17 cellular contexts compared by ENCODE assay signal in genomic region chr10:78685466-78686163, GRCh38.
DNase-seq lines count a peak whose midpoint lies in the region; ATAC-seq, FAIRE-seq and TF ChIP-seq lines count a peak whose summit lies in the region.
"Had no signal": no experiment of that assay in that cellular context is flagged by ENCODE, and none has a peak within 500 bp of the region (broad histone marks: within the 10 kb centered on the region; RNA-seq: fewer than 3 reads in every experiment).

No MANE protein-coding gene starts in this region.

- H3K4me3 ChIP-seq in cardiac fibroblast (replicated peaks in 1 of 2; ENCODE audit: low read depth in 2 of 2, low read length in 2 of 2), result no peak overlapping the region
- H3K4me3 ChIP-seq: dorsolateral prefrontal cortex, upper lobe of right lung had no signal

- TF ChIP-seq CTCF in cardiac fibroblast (IDR thresholded peaks at IDR 0.05; ENCODE audit: low read depth, low read length), result no peak

- FAIRE-seq in HTR-8/SVneo (lab: Jason Lieb, UNC), result no peak
- FAIRE-seq: H1 had no signal

- no peak for ATAC-seq in GM19328 (IDR thresholded peaks at IDR 0.05; ENCODE audit: unreplicated experiment)
- ATAC-seq: activated T-helper 17 cell treated with anti-CD3 and anti-CD28 coated beads, Interleukin-2, amount 50 U/mL, for 72 hours; upper lobe of right lung had no signal

- DNase-seq in AG20443 (ENCODE audit: low spot score) (peak; percentile 68), HTR-8/SVneo (ENCODE audit: insufficient read length, low spot score) (peak; percentile 13), cardiac fibroblast (ENCODE audit: low read depth in 2 of 2) (peak; percentile 37 to 41), kidney tubule cell (ENCODE audit: low spot score) (peak; percentile 78), amniotic stem cell (lab: John Stamatoyannopoulos, UW) (no peak), mucosa of gallbladder (ENCODE audit: low spot score) (no peak), NCI-H510A (lab: John Stamatoyannopoulos, UW) (no peak)
- DNase-seq: activated CD4-positive, alpha-beta memory T cell treated with anti-CD3 and anti-CD28 coated beads, Interleukin-2, amount 10 ng/mL, durations not matched to agents 7 days and 5 days; C1 segment of cervical spinal cord; dorsolateral prefrontal cortex; mesendoderm; NCI-H2171; stimulated activated CD4-positive, alpha-beta T cell treated with anti-CD3 and anti-CD28 coated beads, Interleukin-4, amount 100 ng/mL, for 4 hours; upper lobe of right lung had no signal

Comparison
In these comparisons a context has a peak if more than half of its experiments do, and no peak if none do; other contexts are left out.
1. DNase-seq: peak in AG20443 (single experiment), HTR-8/SVneo (single experiment), cardiac fibroblast (2 of 2) and kidney tubule cell (single experiment); none in amniotic stem cell (single experiment), mucosa of gallbladder (single experiment) and NCI-H510A (single experiment).